1 cellular context compared by ENCODE assay signal in the genomic region with DNA sequence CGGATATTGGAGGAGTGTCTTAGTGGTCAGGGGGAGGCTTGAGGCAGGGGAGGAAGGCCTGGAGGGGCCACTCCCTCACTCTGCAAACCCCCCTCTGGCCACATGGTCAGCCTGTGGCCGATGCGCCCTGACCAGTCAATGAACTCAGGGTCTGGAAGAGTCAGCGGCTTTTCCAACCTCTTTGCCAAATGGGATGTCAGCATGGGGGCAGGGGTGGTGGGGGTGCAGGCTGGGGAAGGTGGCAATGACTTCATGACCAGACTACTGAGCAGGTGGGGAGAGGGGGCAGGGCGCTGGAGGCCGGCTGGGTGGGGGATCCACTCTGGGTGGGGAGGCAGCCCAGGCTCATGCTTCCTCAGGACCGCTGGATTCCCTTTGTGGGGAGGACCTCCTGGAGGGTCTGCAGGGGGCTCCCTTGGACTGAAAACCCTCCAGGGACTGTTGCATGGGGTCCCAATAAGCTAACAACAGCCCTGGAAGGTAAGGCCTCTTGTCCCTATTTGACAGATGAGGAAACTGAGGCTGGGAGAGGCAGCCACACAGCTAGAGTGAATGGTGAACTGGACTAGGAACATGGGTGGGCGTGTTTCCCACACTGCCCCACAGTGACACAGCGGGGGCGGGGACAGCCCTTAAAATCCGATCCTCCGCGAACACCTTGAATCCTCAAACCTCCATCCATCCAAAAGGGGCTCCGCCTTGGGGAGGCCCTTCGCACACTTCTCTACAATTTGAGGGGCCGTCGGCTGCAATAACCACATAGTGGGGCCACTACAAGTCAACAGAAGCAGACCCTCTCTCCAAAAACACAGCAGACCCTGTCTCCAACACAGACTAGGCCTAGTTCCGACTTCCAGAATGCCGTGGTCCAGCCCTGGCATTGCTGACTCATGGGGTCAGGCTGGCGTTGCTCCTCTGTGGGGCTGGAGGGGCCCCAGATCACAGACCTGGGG.
TF ChIP-seq lines count a peak whose summit lies in the region.

No MANE protein-coding gene starts in this region.

TF ChIP-seq in IMR-90, 13 proteins besides CTCF, POLR2A, EP300 and RAD21 (continued from another document):
- TF ChIP-seq SMC3 (IDR thresholded peaks at IDR 0.05; ENCODE audit: low read depth, low read length) = no peak
- TF ChIP-seq, protein P1, sequence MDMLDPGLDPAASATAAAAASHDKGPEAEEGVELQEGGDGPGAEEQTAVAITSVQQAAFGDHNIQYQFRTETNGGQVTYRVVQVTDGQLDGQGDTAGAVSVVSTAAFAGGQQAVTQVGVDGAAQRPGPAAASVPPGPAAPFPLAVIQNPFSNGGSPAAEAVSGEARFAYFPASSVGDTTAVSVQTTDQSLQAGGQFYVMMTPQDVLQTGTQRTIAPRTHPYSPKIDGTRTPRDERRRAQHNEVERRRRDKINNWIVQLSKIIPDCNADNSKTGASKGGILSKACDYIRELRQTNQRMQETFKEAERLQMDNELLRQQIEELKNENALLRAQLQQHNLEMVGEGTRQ (IDR thresholded peaks at IDR 0.05; ENCODE audit: low read depth, low read length) = no peak
- TF ChIP-seq CHD1 (IDR thresholded peaks at IDR 0.05; ENCODE audit: low read depth, low read length) = no peak
- TF ChIP-seq MAZ (IDR thresholded peaks at IDR 0.05; ENCODE audit: borderline replicate concordance, low read depth, low read length) = no peak
- TF ChIP-seq RFX5 (IDR thresholded peaks at IDR 0.05; ENCODE audit: low read depth, low read length) = no peak
- TF ChIP-seq FOS (IDR thresholded peaks at IDR 0.05; ENCODE audit: low read depth, low read length) = no peak
- TF ChIP-seq BHLHE40 (IDR thresholded peaks at IDR 0.05; ENCODE audit: low read depth, low read length) = no peak
- TF ChIP-seq CEBPB (IDR thresholded peaks at IDR 0.05; ENCODE audit: low read depth, low read length) = no peak
